11 cellular contexts compared by ENCODE assay signal in genomic region chr14:89672636-89673279, GRCh38.
A peak's percentile ranks its signal among the peaks of the same experiment; 100 is the strongest.
DNase-seq lines count a peak whose midpoint lies in the region; ATAC-seq and TF ChIP-seq lines count a peak whose summit lies in the region.
"Had no signal": no experiment of that assay in that cellular context is flagged by ENCODE, and none has a peak within 500 bp of the region (broad histone marks: within the 10 kb centered on the region; RNA-seq: fewer than 3 reads in every experiment).

No MANE protein-coding gene starts in this region.

- no peak for TF ChIP-seq POLR2A in lower leg skin (IDR thresholded peaks at IDR 0.05)

- peak overlapping the region; percentile 26 to 44 for H3K9ac ChIP-seq in duodenal mucosa (ENCODE audit: low read depth in 1 of 2, low read length in 2 of 2)

- 76 to 80% methylated on average over 12 of the region's 12 CpGs for WGBS in lower leg skin, 2 donors

- no peaks in the 10 kb centered on the region for H3K36me3 ChIP-seq in HEK293 (ENCODE audit: control insufficient read depth in 2 of 2, insufficient read depth in 1 of 2, low read length in 2 of 2)
- H3K36me3 ChIP-seq in duodenal mucosa (ENCODE audit: control insufficient read depth in 1 of 2, insufficient read depth in 2 of 2, low read length in 2 of 2), result no peaks in the 10 kb centered on the region

- peaks cover 24% of the 10 kb centered on the region for H3K4me1 Mint-ChIP-seq in nephron
- peaks cover 50% of the 10 kb centered on the region for H3K4me1 Mint-ChIP-seq in activated CD8-positive, alpha-beta T cell treated with anti-CD3 and anti-CD28 coated beads for 36 hours (ENCODE audit: low read depth)

- no peaks in the 10 kb centered on the region for H3K27me3 Mint-ChIP-seq in nephron (ENCODE audit: low read depth)
- no peaks in the 10 kb centered on the region for H3K27me3 Mint-ChIP-seq in activated CD8-positive, alpha-beta T cell treated with anti-CD3 and anti-CD28 coated beads for 36 hours

- CTCF ChIA-PET in HEK293 (lab: Yijun Ruan, JAX), result interaction anchor here (0.6 kb wide), 2 partner anchors 38 to 129 kb away, joined by 3 read pairs; no protein-coding TSS in a partner anchor
- CTCF ChIA-PET in activated CD8-positive, alpha-beta T cell treated with anti-CD3 and anti-CD28 coated beads for 36 hours (lab: Charles Lee), result no interaction called here

- DNase-seq in NCI-H526 treated with DMSO at 0.1 percent for 48 hours (lab: John Stamatoyannopoulos, UW) (peak; percentile 65), lower leg skin (ENCODE audit: low spot score in 2 of 2) (no peak), HCEC 1CT (no peak)
- DNase-seq in activated CD8-positive, alpha-beta T cell treated with anti-CD3 and anti-CD28 coated beads for 36 hours, result no peak
- DNase-seq: COR-L47, endodermal cell, NCI-H1694 treated with DMSO at 0.1 percent for 48 hours had no signal

- POLR2A ChIA-PET in HEK293 (lab: Yijun Ruan, JAX), result no interaction called here
- POLR2A ChIA-PET in activated CD8-positive, alpha-beta T cell treated with anti-CD3 and anti-CD28 coated beads for 36 hours (lab: Charles Lee), result interaction anchor here (0.6 to 1.3 kb wide), 5 partner anchors 8 to 45 kb away, joined by 3 to 6 read pairs (median 3); no protein-coding TSS in a partner anchor

- peak overlapping the region in 1 of 3 experiments; percentile 12 for H3K4me3 Mint-ChIP-seq in nephron
- no peak overlapping the region for H3K4me3 Mint-ChIP-seq in activated CD8-positive, alpha-beta T cell treated with anti-CD3 and anti-CD28 coated beads for 36 hours
- H3K4me3 Mint-ChIP-seq: endodermal cell had no signal

- no peaks in the 10 kb centered on the region for H3K36me3 Mint-ChIP-seq in nephron (ENCODE audit: low read depth)
- no peaks in the 10 kb centered on the region for H3K36me3 Mint-ChIP-seq in activated CD8-positive, alpha-beta T cell treated with anti-CD3 and anti-CD28 coated beads for 36 hours (ENCODE audit: low read depth)

- peaks cover 3% of the 10 kb centered on the region; the same call in 1 of the 2 replicates for H3K4me1 ChIP-seq in HEK293 (ENCODE audit: control insufficient read depth, insufficient read depth, low read length)
- peaks cover 13 to 20% of the 10 kb centered on the region in 2 donors for H3K4me1 ChIP-seq in duodenal mucosa (ENCODE audit: control insufficient read depth in 1 of 2, insufficient read depth in 2 of 2, low read length in 2 of 2)

- H3K27ac Mint-ChIP-seq in nephron, result peak overlapping the region; percentile 32 to 81 (median 53)
- no peak overlapping the region for H3K27ac Mint-ChIP-seq in activated CD8-positive, alpha-beta T cell treated with anti-CD3 and anti-CD28 coated beads for 36 hours
- H3K27ac Mint-ChIP-seq: endodermal cell had no signal

- intact Hi-C loops in activated CD8-positive, alpha-beta T cell treated with anti-CD3 and anti-CD28 coated beads for 36 hours (cut with micrococcal nuclease), result no loop called here
- intact Hi-C loops in lower leg skin (cut with DNase I; ENCODE audit: low total_unique reads), result no loop called here

- H3K27ac ChIP-seq in HEK293 (ENCODE audit: extremely low read depth, low read depth, low read length) (no peak overlapping the region), duodenal mucosa (ENCODE audit: low read depth, low read length) (peak overlapping the region; percentile 60)

- H3K27me3 ChIP-seq in duodenal mucosa (ENCODE audit: control insufficient read depth in 1 of 2, insufficient read depth in 2 of 2, low read length in 2 of 2), result no peaks in the 10 kb centered on the region

- no peak for TF ChIP-seq CTCF in HEK293 (tag by site-specific recombination; IDR thresholded peaks at IDR 0.05)
- no peak for TF ChIP-seq CTCF in nephron (IDR thresholded peaks at IDR 0.05; ENCODE audit: unreplicated experiment in 3 of 3)
- TF ChIP-seq CTCF in activated CD8-positive, alpha-beta T cell treated with anti-CD3 and anti-CD28 coated beads for 36 hours (IDR thresholded peaks at IDR 0.05), result no peak
- no peak for TF ChIP-seq CTCF in lower leg skin (IDR thresholded peaks at IDR 0.05)

- H3K4me3 ChIP-seq in HEK293 (ENCODE audit: low read depth, low read length) (no peak overlapping the region), duodenal mucosa (ENCODE audit: low read depth in 1 of 2, low read length in 2 of 2) (peak overlapping the region; percentile 53 to 73), lower leg skin (ENCODE audit: low read depth, poor library complexity, severe bottlenecking) (no peak overlapping the region)
- H3K4me3 ChIP-seq: lung had no signal

- no peaks in the 10 kb centered on the region for H3K9me3 ChIP-seq in HEK293 (ENCODE audit: control insufficient read depth, insufficient read depth, low read depth, low read length)
- no peaks in the 10 kb centered on the region for H3K9me3 ChIP-seq in duodenal mucosa (ENCODE audit: control insufficient read depth in 1 of 2, low read length in 2 of 2)

- no peak for ATAC-seq in activated CD8-positive, alpha-beta T cell treated with anti-CD3 and anti-CD28 coated beads for 36 hours

- H3K9me3 Mint-ChIP-seq in nephron, result peaks cover 4% of the 10 kb centered on the region
- H3K9me3 Mint-ChIP-seq in activated CD8-positive, alpha-beta T cell treated with anti-CD3 and anti-CD28 coated beads for 36 hours, result peaks cover 6% of the 10 kb centered on the region
- H3K9me3 Mint-ChIP-seq: endodermal cell had no signal

TF ChIP-seq in HEK293, 187 proteins besides CTCF, POLR2A, EP300 and RAD21:
- TF ChIP-seq ZNF133 (tag by site-specific recombination; IDR thresholded peaks at IDR 0.05) (peak; percentile 36; the same call in 1 of the 2 replicates), ZNF558 (tag by site-specific recombination; IDR thresholded peaks at IDR 0.05) (no peak)

Comparison
In these comparisons a context has a peak if more than half of its experiments do, and no peak if none do; other contexts are left out.
1. H3K4me3 ChIP-seq: peak in duodenal mucosa (2 of 2); none in HEK293 (single experiment) and lower leg skin (single experiment).